In genomic region chr11:44959064-44959463, GRCh38 we compare ENCODE assay signal across 26 cellular contexts.
"Had no signal": no experiment of that assay in that cellular context is flagged by ENCODE, and none has a peak within 500 bp of the region (broad histone marks: within the 10 kb centered on the region; RNA-seq: fewer than 3 reads in every experiment).

No MANE protein-coding gene starts in this region.

- H3K27me3 ChIP-seq: adrenal gland, body of pancreas, cardiac muscle cell, colonic mucosa, upper lobe of left lung had no signal

- DNase-seq: activated CD4-positive, alpha-beta T cell treated with anti-CD3 and anti-CD28 coated beads for 48 hours; activated CD4-positive, alpha-beta T cell treated with anti-CD3 and anti-CD28 coated beads, Interleukin-2, amount 50 U/mL, for 48 hours; activated CD8-positive, alpha-beta memory T cell treated with anti-CD3 and anti-CD28 coated beads for 24 hours; activated effector memory CD4-positive, alpha-beta T cell treated with Interleukin-2 at 50 U/mL for 16 hours; activated naive CD4-positive, alpha-beta T cell treated with anti-CD3 and anti-CD28 coated beads for 36 hours; activated naive CD8-positive, alpha-beta T cell treated with anti-CD3 and anti-CD28 coated beads for 36 hours; adrenal gland; aorta; body of pancreas; cerebellar nuclear complex; colonic mucosa; effector CD8-positive, alpha-beta T cell; gastrocnemius medialis; hippocampal formation; kidney; midbrain; naive thymus-derived CD8-positive, alpha-beta T cell; posterior cingulate gyrus; right cardiac atrium; stimulated activated CD4-positive, alpha-beta T cell treated with anti-CD3 and anti-CD28 coated beads, Interleukin-15, amount 100 ng/mL, for 24 hours; stimulated activated CD4-positive, alpha-beta T cell treated with anti-CD3 and anti-CD28 coated beads, Interleukin-2, amount 100 ng/mL, for 24 hours; stimulated activated naive CD4-positive, alpha-beta T cell treated with Interleukin-2 at 50 U/mL for 16 hours; upper lobe of left lung had no signal

- H3K36me3 ChIP-seq: adrenal gland, cardiac muscle cell, colonic mucosa, gastrocnemius medialis, thoracic aorta, upper lobe of left lung had no signal

- H3K27me3 Mint-ChIP-seq: activated naive CD8-positive, alpha-beta T cell treated with anti-CD3 and anti-CD28 coated beads for 36 hours had no signal

- H3K4me3 Mint-ChIP-seq: activated naive CD4-positive, alpha-beta T cell treated with anti-CD3 and anti-CD28 coated beads for 36 hours; activated naive CD8-positive, alpha-beta T cell treated with anti-CD3 and anti-CD28 coated beads for 36 hours; naive thymus-derived CD8-positive, alpha-beta T cell had no signal

- H3K36me3 Mint-ChIP-seq: activated naive CD8-positive, alpha-beta T cell treated with anti-CD3 and anti-CD28 coated beads for 36 hours; naive thymus-derived CD8-positive, alpha-beta T cell had no signal

- H3K27ac Mint-ChIP-seq: activated naive CD4-positive, alpha-beta T cell treated with anti-CD3 and anti-CD28 coated beads for 36 hours; activated naive CD8-positive, alpha-beta T cell treated with anti-CD3 and anti-CD28 coated beads for 36 hours had no signal

- H3K9me3 Mint-ChIP-seq: activated naive CD4-positive, alpha-beta T cell treated with anti-CD3 and anti-CD28 coated beads for 36 hours; activated naive CD8-positive, alpha-beta T cell treated with anti-CD3 and anti-CD28 coated beads for 36 hours; naive thymus-derived CD8-positive, alpha-beta T cell had no signal

- H3K9me3 ChIP-seq: adrenal gland, body of pancreas, colonic mucosa, gastrocnemius medialis, thoracic aorta, upper lobe of left lung had no signal

- H3K27ac ChIP-seq: adrenal gland, body of pancreas, cardiac muscle cell, colonic mucosa, gastrocnemius medialis, thoracic aorta, upper lobe of left lung had no signal

- ATAC-seq: activated CD4-positive, CD25-positive, alpha-beta regulatory T cell treated with anti-CD3 and anti-CD28 coated beads, Interleukin-2, amount 50 U/mL, for 24 hours; body of pancreas; gastrocnemius medialis; naive thymus-derived CD8-positive, alpha-beta T cell; right cardiac atrium had no signal

- H3K4me3 ChIP-seq: adrenal gland, body of pancreas, cardiac muscle cell, colonic mucosa, gastrocnemius medialis, thoracic aorta, upper lobe of left lung had no signal
